In the genomic region with DNA sequence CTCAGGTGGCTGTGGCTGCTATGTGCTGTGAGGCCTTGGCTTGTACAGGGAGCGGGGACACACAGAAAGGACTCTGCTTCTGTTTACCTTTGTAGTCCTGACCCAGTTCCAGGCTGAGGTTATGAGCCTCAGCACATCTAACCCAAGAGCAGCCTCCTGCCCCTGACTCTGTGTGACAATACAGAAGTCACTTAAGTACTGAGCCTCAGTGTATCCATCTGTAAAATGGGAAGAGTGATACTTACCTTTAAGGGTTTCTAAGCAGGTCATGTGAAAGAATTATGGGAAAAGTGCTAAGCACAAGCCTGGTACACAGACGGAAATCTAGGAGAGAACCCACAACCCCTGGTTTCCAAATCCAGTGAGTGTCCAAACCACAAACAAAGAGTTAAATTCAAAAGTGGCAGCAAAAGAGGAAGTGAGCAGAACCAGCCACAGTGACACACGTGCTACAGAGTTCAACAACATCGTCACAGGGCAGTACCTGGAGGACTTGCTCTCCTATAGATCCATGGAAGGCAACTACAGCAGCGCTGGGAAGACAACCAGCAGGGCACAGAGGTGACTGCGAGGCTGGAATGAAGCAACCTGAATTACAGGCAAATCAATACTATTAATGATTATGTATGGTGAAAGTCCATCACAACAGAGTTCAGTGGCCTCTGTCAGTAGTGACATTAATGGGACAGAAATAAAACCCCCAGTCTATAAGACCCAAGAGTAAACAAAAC, we compare ENCODE assay signal across 1 cellular context.
TF ChIP-seq lines count a peak whose summit lies in the region.

No MANE protein-coding gene starts in this region.

TF ChIP-seq in HepG2, 621 proteins besides CTCF, POLR2A, EP300 and RAD21 (continued from another document and continues in another):
- TF ChIP-seq, protein P1, sequence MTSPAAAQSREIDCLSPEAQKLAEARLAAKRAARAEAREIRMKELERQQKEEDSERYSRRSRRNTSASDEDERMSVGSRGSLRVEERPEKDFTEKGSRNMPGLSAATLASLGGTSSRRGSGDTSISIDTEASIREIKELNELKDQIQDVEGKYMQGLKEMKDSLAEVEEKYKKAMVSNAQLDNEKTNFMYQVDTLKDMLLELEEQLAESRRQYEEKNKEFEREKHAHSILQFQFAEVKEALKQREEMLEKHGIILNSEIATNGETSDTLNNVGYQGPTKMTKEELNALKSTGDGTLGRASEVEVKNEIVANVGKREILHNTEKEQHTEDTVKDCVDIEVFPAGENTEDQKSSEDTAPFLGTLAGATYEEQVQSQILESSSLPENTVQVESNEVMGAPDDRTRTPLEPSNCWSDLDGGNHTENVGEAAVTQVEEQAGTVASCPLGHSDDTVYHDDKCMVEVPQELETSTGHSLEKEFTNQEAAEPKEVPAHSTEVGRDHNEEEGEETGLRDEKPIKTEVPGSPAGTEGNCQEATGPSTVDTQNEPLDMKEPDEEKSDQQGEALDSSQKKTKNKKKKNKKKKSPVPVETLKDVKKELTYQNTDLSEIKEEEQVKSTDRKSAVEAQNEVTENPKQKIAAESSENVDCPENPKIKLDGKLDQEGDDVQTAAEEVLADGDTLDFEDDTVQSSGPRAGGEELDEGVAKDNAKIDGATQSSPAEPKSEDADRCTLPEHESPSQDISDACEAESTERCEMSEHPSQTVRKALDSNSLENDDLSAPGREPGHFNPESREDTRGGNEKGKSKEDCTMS (CRISPR knock-in tag; conservative IDR thresholded peaks at IDR 0.05): no peak
- TF ChIP-seq ZNF34 (CRISPR knock-in tag; IDR thresholded peaks at IDR 0.05; ENCODE audit: borderline replicate concordance) (no peak), SCMH1 (CRISPR knock-in tag; IDR thresholded peaks at IDR 0.05; ENCODE audit: borderline replicate concordance) (no peak), IKZF1 (IDR thresholded peaks at IDR 0.05) (no peak), HHEX (CRISPR knock-in tag; IDR thresholded peaks at IDR 0.05) (no peak), ZNF564 (CRISPR knock-in tag; IDR thresholded peaks at IDR 0.05) (no peak), SPEN (CRISPR knock-in tag; IDR thresholded peaks at IDR 0.05; ENCODE audit: low read depth) (0 out of 2 replicates have a peak, but pooled peaks have one; percentile 27), IKZF4 (CRISPR knock-in tag; IDR thresholded peaks at IDR 0.05; ENCODE audit: borderline replicate concordance, low read depth, not compliant biosample characterization) (no peak), ZNF607 (CRISPR knock-in tag; IDR thresholded peaks at IDR 0.05; ENCODE audit: borderline replicate concordance) (peak; percentile 27; the same call in 1 of the 2 replicates), KAT2B (IDR thresholded peaks at IDR 0.05; ENCODE audit: borderline replicate concordance, low read depth, low read length) (0 out of 2 replicates have a peak, but pooled peaks have one; percentile 14), CREB1 (IDR thresholded peaks at IDR 0.05) (no peak), CREB1 (CRISPR knock-in tag; IDR thresholded peaks at IDR 0.05) (no peak), FOXA1 (IDR thresholded peaks at IDR 0.05) (no peak), FOXA1 (CRISPR knock-in tag; IDR thresholded peaks at IDR 0.05) (0 out of 2 replicates have a peak, but pooled peaks have one; percentile 6), BORCS8-MEF2B (CRISPR knock-in tag; IDR thresholded peaks at IDR 0.05) (no peak), SKI (IDR thresholded peaks at IDR 0.05; ENCODE audit: partially characterized antibody) (peak; percentile 12), ONECUT2 (CRISPR knock-in tag; IDR thresholded peaks at IDR 0.05) (no peak), ZNF644 (CRISPR knock-in tag; IDR thresholded peaks at IDR 0.05; ENCODE audit: low read depth) (no peak), KDM5B (CRISPR knock-in tag; IDR thresholded peaks at IDR 0.05; ENCODE audit: borderline replicate concordance) (0 out of 2 replicates have a peak, but pooled peaks have one; percentile 27), ZNF652 (CRISPR knock-in tag; IDR thresholded peaks at IDR 0.05; ENCODE audit: borderline replicate concordance, low read depth) (peak; percentile 75; the same call in 1 of the 2 replicates), EZH2 (conservative IDR thresholded peaks at IDR 0.05; ENCODE audit: low read depth, low read length) (no peak), ZNF207 (IDR thresholded peaks at IDR 0.05; ENCODE audit: borderline replicate concordance) (no peak), ZEB1 (IDR thresholded peaks at IDR 0.05; ENCODE audit: insufficient replicate concordance, low read depth) (no peak), ZNF83 (CRISPR knock-in tag; IDR thresholded peaks at IDR 0.05; ENCODE audit: borderline replicate concordance) (no peak), TEAD3 (CRISPR knock-in tag; optimal IDR thresholded peaks at IDR 0.05; ENCODE audit: borderline replicate concordance) (no peak), MBNL3 (CRISPR knock-in tag; conservative IDR thresholded peaks at IDR 0.05) (no peak), ZBTB8A (CRISPR knock-in tag; IDR thresholded peaks at IDR 0.05; ENCODE audit: borderline replicate concordance, low read depth) (no peak), ZBTB20 (CRISPR knock-in tag; IDR thresholded peaks at IDR 0.05; ENCODE audit: borderline replicate concordance, low read depth) (peak; percentile 52; the same call in 1 of the 2 replicates), JUN (CRISPR knock-in tag; IDR thresholded peaks at IDR 0.05) (no peak), SNRNP70 (IDR thresholded peaks at IDR 0.05; ENCODE audit: low read depth, low read length) (no peak), MTA1 (CRISPR knock-in tag; IDR thresholded peaks at IDR 0.05; ENCODE audit: borderline replicate concordance) (no peak), ZNF33A (CRISPR knock-in tag; IDR thresholded peaks at IDR 0.05; ENCODE audit: borderline replicate concordance) (no peak), NR2F2 (IDR thresholded peaks at IDR 0.05; ENCODE audit: borderline replicate concordance, low read depth) (no peak), ZNF121 (CRISPR knock-in tag; IDR thresholded peaks at IDR 0.05) (no peak), HOXA3 (CRISPR knock-in tag; IDR thresholded peaks at IDR 0.05) (no peak), TEAD2 (CRISPR knock-in tag; IDR thresholded peaks at IDR 0.05) (no peak), FOXC1 (CRISPR knock-in tag; IDR thresholded peaks at IDR 0.05; ENCODE audit: borderline replicate concordance) (no peak), ZNF614 (CRISPR knock-in tag; IDR thresholded peaks at IDR 0.05; ENCODE audit: borderline replicate concordance) (no peak), ZSCAN12 (CRISPR knock-in tag; IDR thresholded peaks at IDR 0.05) (no peak), ZNF530 (CRISPR knock-in tag; IDR thresholded peaks at IDR 0.05; ENCODE audit: low read depth) (no peak), FOXJ3 (CRISPR knock-in tag; IDR thresholded peaks at IDR 0.05; ENCODE audit: borderline replicate concordance) (no peak), ZNF883 (CRISPR knock-in tag; IDR thresholded peaks at IDR 0.05; ENCODE audit: not compliant biosample characterization) (no peak), ATF1 (CRISPR knock-in tag; IDR thresholded peaks at IDR 0.05) (no peak), ZBTB1 (CRISPR knock-in tag; IDR thresholded peaks at IDR 0.05; ENCODE audit: borderline replicate concordance) (no peak), XBP1 (CRISPR knock-in tag; IDR thresholded peaks at IDR 0.05) (no peak), ZNF232 (CRISPR knock-in tag; IDR thresholded peaks at IDR 0.05; ENCODE audit: borderline replicate concordance) (no peak), ZMYM2 (CRISPR knock-in tag; IDR thresholded peaks at IDR 0.05) (peak; percentile 48; the same call in 1 of the 2 replicates), ZSCAN22 (CRISPR knock-in tag; IDR thresholded peaks at IDR 0.05) (no peak), FOXM1 (CRISPR knock-in tag; IDR thresholded peaks at IDR 0.05) (no peak), ZFP37 (CRISPR knock-in tag; IDR thresholded peaks at IDR 0.05; ENCODE audit: borderline replicate concordance) (no peak), ASH2L (IDR thresholded peaks at IDR 0.05; ENCODE audit: insufficient read length, low read depth, low read length) (no peak), BHLHE40 (IDR thresholded peaks at IDR 0.05; ENCODE audit: low read length) (no peak), ZFP41 (CRISPR knock-in tag; IDR thresholded peaks at IDR 0.05; ENCODE audit: borderline replicate concordance) (no peak), KLF13 (CRISPR knock-in tag; IDR thresholded peaks at IDR 0.05) (no peak)
- TF ChIP-seq, protein P2, sequence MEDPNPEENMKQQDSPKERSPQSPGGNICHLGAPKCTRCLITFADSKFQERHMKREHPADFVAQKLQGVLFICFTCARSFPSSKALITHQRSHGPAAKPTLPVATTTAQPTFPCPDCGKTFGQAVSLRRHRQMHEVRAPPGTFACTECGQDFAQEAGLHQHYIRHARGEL (CRISPR knock-in tag; IDR thresholded peaks at IDR 0.05): no peak
- TF ChIP-seq, protein P3, sequence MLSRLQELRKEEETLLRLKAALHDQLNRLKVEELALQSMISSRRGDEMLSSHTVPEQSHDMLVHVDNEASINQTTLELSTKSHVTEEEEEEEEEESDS (CRISPR knock-in tag; IDR thresholded peaks at IDR 0.05; ENCODE audit: borderline replicate concordance): no peak
- TF ChIP-seq, protein P4, sequence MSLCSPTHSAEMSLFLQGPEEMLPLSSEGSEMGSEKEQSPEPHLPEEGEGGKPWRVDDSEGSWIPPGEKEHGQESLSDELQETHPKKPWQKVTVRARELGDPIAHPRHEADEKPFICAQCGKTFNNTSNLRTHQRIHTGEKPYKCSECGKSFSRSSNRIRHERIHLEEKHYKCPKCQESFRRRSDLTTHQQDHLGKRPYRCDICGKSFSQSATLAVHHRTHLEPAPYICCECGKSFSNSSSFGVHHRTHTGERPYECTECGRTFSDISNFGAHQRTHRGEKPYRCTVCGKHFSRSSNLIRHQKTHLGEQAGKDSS (CRISPR knock-in tag; IDR thresholded peaks at IDR 0.05; ENCODE audit: borderline replicate concordance, low read depth): no peak
- TF ChIP-seq, protein P5, sequence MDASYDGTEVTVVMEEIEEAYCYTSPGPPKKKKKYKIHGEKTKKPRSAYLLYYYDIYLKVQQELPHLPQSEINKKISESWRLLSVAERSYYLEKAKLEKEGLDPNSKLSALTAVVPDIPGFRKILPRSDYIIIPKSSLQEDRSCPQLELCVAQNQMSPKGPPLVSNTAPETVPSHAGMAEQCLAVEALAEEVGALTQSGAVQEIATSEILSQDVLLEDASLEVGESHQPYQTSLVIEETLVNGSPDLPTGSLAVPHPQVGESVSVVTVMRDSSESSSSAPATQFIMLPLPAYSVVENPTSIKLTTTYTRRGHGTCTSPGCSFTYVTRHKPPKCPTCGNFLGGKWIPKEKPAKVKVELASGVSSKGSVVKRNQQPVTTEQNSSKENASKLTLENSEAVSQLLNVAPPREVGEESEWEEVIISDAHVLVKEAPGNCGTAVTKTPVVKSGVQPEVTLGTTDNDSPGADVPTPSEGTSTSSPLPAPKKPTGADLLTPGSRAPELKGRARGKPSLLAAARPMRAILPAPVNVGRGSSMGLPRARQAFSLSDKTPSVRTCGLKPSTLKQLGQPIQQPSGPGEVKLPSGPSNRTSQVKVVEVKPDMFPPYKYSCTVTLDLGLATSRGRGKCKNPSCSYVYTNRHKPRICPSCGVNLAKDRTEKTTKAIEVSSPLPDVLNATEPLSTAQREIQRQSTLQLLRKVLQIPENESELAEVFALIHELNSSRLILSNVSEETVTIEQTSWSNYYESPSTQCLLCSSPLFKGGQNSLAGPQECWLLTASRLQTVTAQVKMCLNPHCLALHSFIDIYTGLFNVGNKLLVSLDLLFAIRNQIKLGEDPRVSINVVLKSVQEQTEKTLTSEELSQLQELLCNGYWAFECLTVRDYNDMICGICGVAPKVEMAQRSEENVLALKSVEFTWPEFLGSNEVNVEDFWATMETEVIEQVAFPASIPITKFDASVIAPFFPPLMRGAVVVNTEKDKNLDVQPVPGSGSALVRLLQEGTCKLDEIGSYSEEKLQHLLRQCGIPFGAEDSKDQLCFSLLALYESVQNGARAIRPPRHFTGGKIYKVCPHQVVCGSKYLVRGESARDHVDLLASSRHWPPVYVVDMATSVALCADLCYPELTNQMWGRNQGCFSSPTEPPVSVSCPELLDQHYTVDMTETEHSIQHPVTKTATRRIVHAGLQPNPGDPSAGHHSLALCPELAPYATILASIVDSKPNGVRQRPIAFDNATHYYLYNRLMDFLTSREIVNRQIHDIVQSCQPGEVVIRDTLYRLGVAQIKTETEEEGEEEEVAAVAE (CRISPR knock-in tag; IDR thresholded peaks at IDR 0.05; ENCODE audit: borderline replicate concordance): no peak
- TF ChIP-seq, protein P6, sequence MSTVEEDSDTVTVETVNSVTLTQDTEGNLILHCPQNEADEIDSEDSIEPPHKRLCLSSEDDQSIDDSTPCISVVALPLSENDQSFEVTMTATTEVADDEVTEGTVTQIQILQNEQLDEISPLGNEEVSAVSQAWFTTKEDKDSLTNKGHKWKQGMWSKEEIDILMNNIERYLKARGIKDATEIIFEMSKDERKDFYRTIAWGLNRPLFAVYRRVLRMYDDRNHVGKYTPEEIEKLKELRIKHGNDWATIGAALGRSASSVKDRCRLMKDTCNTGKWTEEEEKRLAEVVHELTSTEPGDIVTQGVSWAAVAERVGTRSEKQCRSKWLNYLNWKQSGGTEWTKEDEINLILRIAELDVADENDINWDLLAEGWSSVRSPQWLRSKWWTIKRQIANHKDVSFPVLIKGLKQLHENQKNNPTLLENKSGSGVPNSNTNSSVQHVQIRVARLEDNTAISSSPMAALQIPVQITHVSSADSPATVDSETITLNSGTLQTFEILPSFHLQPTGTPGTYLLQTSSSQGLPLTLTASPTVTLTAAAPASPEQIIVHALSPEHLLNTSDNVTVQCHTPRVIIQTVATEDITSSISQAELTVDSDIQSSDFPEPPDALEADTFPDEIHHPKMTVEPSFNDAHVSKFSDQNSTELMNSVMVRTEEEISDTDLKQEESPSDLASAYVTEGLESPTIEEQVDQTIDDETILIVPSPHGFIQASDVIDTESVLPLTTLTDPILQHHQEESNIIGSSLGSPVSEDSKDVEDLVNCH (CRISPR knock-in tag; IDR thresholded peaks at IDR 0.05): no peak
- TF ChIP-seq, protein P7, sequence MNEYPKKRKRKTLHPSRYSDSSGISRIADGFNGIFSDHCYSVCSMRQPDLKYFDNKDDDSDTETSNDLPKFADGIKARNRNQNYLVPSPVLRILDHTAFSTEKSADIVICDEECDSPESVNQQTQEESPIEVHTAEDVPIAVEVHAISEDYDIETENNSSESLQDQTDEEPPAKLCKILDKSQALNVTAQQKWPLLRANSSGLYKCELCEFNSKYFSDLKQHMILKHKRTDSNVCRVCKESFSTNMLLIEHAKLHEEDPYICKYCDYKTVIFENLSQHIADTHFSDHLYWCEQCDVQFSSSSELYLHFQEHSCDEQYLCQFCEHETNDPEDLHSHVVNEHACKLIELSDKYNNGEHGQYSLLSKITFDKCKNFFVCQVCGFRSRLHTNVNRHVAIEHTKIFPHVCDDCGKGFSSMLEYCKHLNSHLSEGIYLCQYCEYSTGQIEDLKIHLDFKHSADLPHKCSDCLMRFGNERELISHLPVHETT (CRISPR knock-in tag; conservative IDR thresholded peaks at IDR 0.05): no peak
